8 cellular contexts compared by ENCODE assay signal in the genomic region with DNA sequence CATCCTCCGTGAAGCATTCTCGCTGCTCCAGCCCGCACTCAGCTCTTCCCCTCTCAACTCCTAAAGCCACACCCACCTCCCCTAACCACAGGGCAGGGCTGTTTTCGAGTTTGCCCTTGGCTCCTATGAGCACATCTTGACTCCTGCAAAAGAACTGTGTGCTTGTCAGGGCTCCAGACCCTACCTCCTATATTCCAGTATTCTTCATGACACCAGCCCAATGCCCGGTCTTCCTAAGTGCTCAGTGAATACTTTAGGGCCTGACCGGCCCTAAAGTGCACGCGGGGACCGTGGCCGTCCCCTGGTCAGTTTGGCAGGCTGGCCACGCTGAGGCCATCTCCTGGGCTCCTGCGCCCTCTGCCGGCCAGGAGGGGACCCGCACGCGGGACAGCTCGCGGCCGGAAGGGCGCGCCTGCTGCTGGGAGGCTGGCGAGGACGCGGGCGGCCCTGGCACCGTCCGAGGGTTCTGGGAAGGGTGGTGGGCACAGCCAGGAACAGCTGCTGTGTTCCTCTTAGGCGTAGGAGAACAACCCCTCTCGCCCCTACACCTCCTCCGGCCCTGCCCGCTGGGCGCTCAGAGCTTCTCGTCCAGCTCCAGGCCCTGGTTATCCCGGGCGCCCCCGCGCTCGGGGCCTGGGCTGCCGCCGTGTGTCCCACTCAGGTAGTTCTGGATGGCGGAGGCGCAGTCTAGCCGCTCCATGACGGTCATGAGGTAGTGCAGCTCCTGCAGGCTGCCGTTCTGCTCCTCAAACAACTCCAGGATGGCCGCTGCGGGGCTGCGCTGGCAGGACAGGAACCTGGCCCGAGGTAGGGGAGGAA. TPM values are rescaled to one million over a fixed set of nuclear protein-coding genes. Genes with fewer than 3 reads are reported as not detected.
DNase-seq lines count a peak whose midpoint lies in the region; ATAC-seq and TF ChIP-seq lines count a peak whose summit lies in the region.

No MANE protein-coding gene starts in this region.

- H3K27ac ChIP-seq in CD8-positive, alpha-beta memory T cell (ENCODE audit: low read depth, low read length) = peak overlapping the region; percentile 57

- peak; percentile 98 for TF ChIP-seq CTCF in nephron progenitor cell (IDR thresholded peaks at IDR 0.05)

- H3K4me3 ChIP-seq in CD8-positive, alpha-beta memory T cell (ENCODE audit: low read length) = peak overlapping the region; percentile 68

- CTCF ChIA-PET in CD8-positive, alpha-beta memory T cell (lab: Charles Lee) = interaction anchor here (0.6 to 7.2 kb wide), 23 partner anchors 9 to 1666 kb away, joined by 3 to 44 read pairs (median 9); a partner anchor contains a TSS

- no peaks in the 10 kb centered on the region for H3K36me3 ChIP-seq in CD8-positive, alpha-beta memory T cell (ENCODE audit: insufficient read depth, low read length)

- peaks cover 20 to 23% (median 21%) of the 10 kb centered on the region in 3 donors for H3K4me1 Mint-ChIP-seq in CD8-positive, alpha-beta memory T cell
- peaks cover 18% of the 10 kb centered on the region for H3K4me1 Mint-ChIP-seq in activated T-helper 17 cell treated with anti-CD3 and anti-CD28 coated beads, Interleukin-2, amount 50 U/mL, for 72 hours
- peaks cover 46% of the 10 kb centered on the region for H3K4me1 Mint-ChIP-seq in nephron progenitor cell

- no peaks in the 10 kb centered on the region for H3K9me3 ChIP-seq in CD8-positive, alpha-beta memory T cell (ENCODE audit: low read length)

- no peaks in the 10 kb centered on the region for H3K27me3 ChIP-seq in CD8-positive, alpha-beta memory T cell (ENCODE audit: insufficient read depth, low read length, poor library complexity, severe bottlenecking)

- no peaks in the 10 kb centered on the region for H3K27me3 Mint-ChIP-seq in CD8-positive, alpha-beta memory T cell
- no peaks in the 10 kb centered on the region for H3K27me3 Mint-ChIP-seq in activated T-helper 17 cell treated with anti-CD3 and anti-CD28 coated beads, Interleukin-2, amount 50 U/mL, for 72 hours
- H3K27me3 Mint-ChIP-seq in nephron progenitor cell (ENCODE audit: low read depth, poor library complexity) = peaks cover 3% of the 10 kb centered on the region

- H3K36me3 Mint-ChIP-seq in CD8-positive, alpha-beta memory T cell = peaks cover 0 to 3% (median 0%) of the 10 kb centered on the region in 3 donors
- H3K36me3 Mint-ChIP-seq in activated T-helper 17 cell treated with anti-CD3 and anti-CD28 coated beads, Interleukin-2, amount 50 U/mL, for 72 hours (ENCODE audit: low read depth) = no peaks in the 10 kb centered on the region
- peaks cover 18% of the 10 kb centered on the region for H3K36me3 Mint-ChIP-seq in nephron progenitor cell (ENCODE audit: low read depth)

- H3K27ac Mint-ChIP-seq in CD8-positive, alpha-beta memory T cell = peak overlapping the region in 7 of 8 donors; percentile 67 to 89 (median 83)
- H3K27ac Mint-ChIP-seq in activated T-helper 17 cell treated with anti-CD3 and anti-CD28 coated beads, Interleukin-2, amount 50 U/mL, for 72 hours = peak overlapping the region; percentile 59
- H3K27ac Mint-ChIP-seq in nephron progenitor cell = peak overlapping the region; percentile 73

- peak; percentile 61 to 78 (median 68) for DNase-seq in CD8-positive, alpha-beta memory T cell
- DNase-seq in fibroblast of the conjunctiva (ENCODE audit: low read depth) (peak; percentile 51), nephron progenitor cell (peak; percentile 94)
- peak; percentile 63 for DNase-seq in stimulated activated naive CD4-positive, alpha-beta T cell treated with Interleukin-2 at 50 U/mL for 16 hours (lab: John Stamatoyannopoulos, UW)

- no peaks in the 10 kb centered on the region for H3K9me3 Mint-ChIP-seq in CD8-positive, alpha-beta memory T cell
- no peaks in the 10 kb centered on the region for H3K9me3 Mint-ChIP-seq in activated T-helper 17 cell treated with anti-CD3 and anti-CD28 coated beads, Interleukin-2, amount 50 U/mL, for 72 hours
- no peaks in the 10 kb centered on the region for H3K9me3 Mint-ChIP-seq in nephron progenitor cell

- POLR2A ChIA-PET in CD8-positive, alpha-beta memory T cell (lab: Charles Lee) = interaction anchor here (0.9 to 1.5 kb wide), 3 partner anchors 9 to 44 kb away, joined by 4 to 7 read pairs (median 4); a partner anchor contains a TSS

- H3K4me3 Mint-ChIP-seq in CD8-positive, alpha-beta memory T cell = peak overlapping the region; percentile 79 to 88 (median 83)
- peak overlapping the region; percentile 81 for H3K4me3 Mint-ChIP-seq in activated T-helper 17 cell treated with anti-CD3 and anti-CD28 coated beads, Interleukin-2, amount 50 U/mL, for 72 hours
- peak overlapping the region; percentile 90 for H3K4me3 Mint-ChIP-seq in nephron progenitor cell

- peak; percentile 87 for ATAC-seq in GM19395 (IDR thresholded peaks at IDR 0.05; ENCODE audit: unreplicated experiment)
- peak; percentile 65 for ATAC-seq in HG03520 (IDR thresholded peaks at IDR 0.05; ENCODE audit: unreplicated experiment)
- ATAC-seq in activated T-helper 17 cell treated with anti-CD3 and anti-CD28 coated beads, Interleukin-2, amount 50 U/mL, for 72 hours (replicated peaks) = peak; percentile 89

- peaks cover 20% of the 10 kb centered on the region for H3K4me1 ChIP-seq in CD8-positive, alpha-beta memory T cell (ENCODE audit: insufficient read depth, low read length)

TF ChIP-seq in PFSK-1, 5 proteins besides CTCF, POLR2A, EP300 and RAD21:
- no peak for TF ChIP-seq TAF1 (IDR thresholded peaks at IDR 0.05; ENCODE audit: borderline replicate concordance, insufficient read depth, low read length)
- TF ChIP-seq FOXP2 (optimal IDR thresholded peaks at IDR 0.05; ENCODE audit: borderline replicate concordance, extremely low read depth, extremely low read length, insufficient read depth) = peak; percentile 87
- TF ChIP-seq SIN3A (IDR thresholded peaks at IDR 0.05; ENCODE audit: borderline replicate concordance, insufficient read depth, low read length) = peak; percentile 47; the same call in 1 of the 2 replicates
- TF ChIP-seq POLR2AphosphoS5 (IDR thresholded peaks at IDR 0.05; ENCODE audit: low read depth, low read length) = peak; percentile 43
- TF ChIP-seq, protein P1, sequence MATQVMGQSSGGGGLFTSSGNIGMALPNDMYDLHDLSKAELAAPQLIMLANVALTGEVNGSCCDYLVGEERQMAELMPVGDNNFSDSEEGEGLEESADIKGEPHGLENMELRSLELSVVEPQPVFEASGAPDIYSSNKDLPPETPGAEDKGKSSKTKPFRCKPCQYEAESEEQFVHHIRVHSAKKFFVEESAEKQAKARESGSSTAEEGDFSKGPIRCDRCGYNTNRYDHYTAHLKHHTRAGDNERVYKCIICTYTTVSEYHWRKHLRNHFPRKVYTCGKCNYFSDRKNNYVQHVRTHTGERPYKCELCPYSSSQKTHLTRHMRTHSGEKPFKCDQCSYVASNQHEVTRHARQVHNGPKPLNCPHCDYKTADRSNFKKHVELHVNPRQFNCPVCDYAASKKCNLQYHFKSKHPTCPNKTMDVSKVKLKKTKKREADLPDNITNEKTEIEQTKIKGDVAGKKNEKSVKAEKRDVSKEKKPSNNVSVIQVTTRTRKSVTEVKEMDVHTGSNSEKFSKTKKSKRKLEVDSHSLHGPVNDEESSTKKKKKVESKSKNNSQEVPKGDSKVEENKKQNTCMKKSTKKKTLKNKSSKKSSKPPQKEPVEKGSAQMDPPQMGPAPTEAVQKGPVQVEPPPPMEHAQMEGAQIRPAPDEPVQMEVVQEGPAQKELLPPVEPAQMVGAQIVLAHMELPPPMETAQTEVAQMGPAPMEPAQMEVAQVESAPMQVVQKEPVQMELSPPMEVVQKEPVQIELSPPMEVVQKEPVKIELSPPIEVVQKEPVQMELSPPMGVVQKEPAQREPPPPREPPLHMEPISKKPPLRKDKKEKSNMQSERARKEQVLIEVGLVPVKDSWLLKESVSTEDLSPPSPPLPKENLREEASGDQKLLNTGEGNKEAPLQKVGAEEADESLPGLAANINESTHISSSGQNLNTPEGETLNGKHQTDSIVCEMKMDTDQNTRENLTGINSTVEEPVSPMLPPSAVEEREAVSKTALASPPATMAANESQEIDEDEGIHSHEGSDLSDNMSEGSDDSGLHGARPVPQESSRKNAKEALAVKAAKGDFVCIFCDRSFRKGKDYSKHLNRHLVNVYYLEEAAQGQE (IDR thresholded peaks at IDR 0.05; ENCODE audit: insufficient read depth in 1 of 2, low read depth in 2 of 2, low read length in 2 of 2) = no peak
TF ChIP-seq in PFSK-1: peak in this region for 3.

RNA-seq across cellular contexts. Expression of a gene that starts 11.0 kb away (rescaled TPM):
- 1 to 10 TPM; 1.1 to 1.8 TPM for total RNA-seq in CD8-positive, alpha-beta memory T cell
- polyA plus RNA-seq in CD8-positive, alpha-beta memory T cell = 0.40 TPM
- 0.38 TPM for polyA plus RNA-seq in PFSK-1 (2012; ENCODE audit: insufficient read length, low read depth)
- 1 to 10 TPM; 2.9 to 6.7 TPM for total RNA-seq in activated T-helper 17 cell treated with anti-CD3 and anti-CD28 coated beads, Interleukin-2, amount 50 U/mL, for 72 hours

RNA-seq across cellular contexts. Expression of a gene that starts 14.3 kb away (rescaled TPM):
- total RNA-seq in CD8-positive, alpha-beta memory T cell = not detected
- polyA plus RNA-seq in CD8-positive, alpha-beta memory T cell = not detected
- not detected for polyA plus RNA-seq in PFSK-1 (2012; ENCODE audit: insufficient read length, low read depth)
- not detected for total RNA-seq in activated T-helper 17 cell treated with anti-CD3 and anti-CD28 coated beads, Interleukin-2, amount 50 U/mL, for 72 hours

RNA-seq across cellular contexts. Expression of a gene that starts 25.0 kb away (rescaled TPM):
- total RNA-seq in CD8-positive, alpha-beta memory T cell = not detected
- polyA plus RNA-seq in CD8-positive, alpha-beta memory T cell = not detected
- not detected for polyA plus RNA-seq in PFSK-1 (2012; ENCODE audit: insufficient read length, low read depth)
- total RNA-seq in activated T-helper 17 cell treated with anti-CD3 and anti-CD28 coated beads, Interleukin-2, amount 50 U/mL, for 72 hours = not detected

RNA-seq across cellular contexts. Expression of a gene that starts 44.1 kb away (rescaled TPM):
- 10 to 100 TPM; 41.9 to 42.9 TPM for total RNA-seq in CD8-positive, alpha-beta memory T cell
- 51.1 TPM for polyA plus RNA-seq in CD8-positive, alpha-beta memory T cell
- 14.3 TPM for polyA plus RNA-seq in PFSK-1 (2012; ENCODE audit: insufficient read length, low read depth)
- 10 to 100 TPM; 31.8 to 41.2 TPM for total RNA-seq in activated T-helper 17 cell treated with anti-CD3 and anti-CD28 coated beads, Interleukin-2, amount 50 U/mL, for 72 hours

RNA-seq across cellular contexts. Expression of a gene that starts 44.8 kb away (rescaled TPM):
- total RNA-seq in CD8-positive, alpha-beta memory T cell = 10 to 100 TPM; 34.5 to 34.9 TPM
- 26.3 TPM for polyA plus RNA-seq in CD8-positive, alpha-beta memory T cell
- 31.0 TPM for polyA plus RNA-seq in PFSK-1 (2012; ENCODE audit: insufficient read length, low read depth)
- total RNA-seq in activated T-helper 17 cell treated with anti-CD3 and anti-CD28 coated beads, Interleukin-2, amount 50 U/mL, for 72 hours = 10 to 100 TPM; 23.3 to 25.0 TPM

Comparison
In these comparisons a context has a peak if more than half of its experiments do, and no peak if none do; other contexts are left out.
1. Peak in every context shown above with its lines: DNase-seq, ATAC-seq, H3K4me3 ChIP-seq and H3K27ac ChIP-seq.